ENCODE assay signal across 27 cellular contexts in the genomic region with DNA sequence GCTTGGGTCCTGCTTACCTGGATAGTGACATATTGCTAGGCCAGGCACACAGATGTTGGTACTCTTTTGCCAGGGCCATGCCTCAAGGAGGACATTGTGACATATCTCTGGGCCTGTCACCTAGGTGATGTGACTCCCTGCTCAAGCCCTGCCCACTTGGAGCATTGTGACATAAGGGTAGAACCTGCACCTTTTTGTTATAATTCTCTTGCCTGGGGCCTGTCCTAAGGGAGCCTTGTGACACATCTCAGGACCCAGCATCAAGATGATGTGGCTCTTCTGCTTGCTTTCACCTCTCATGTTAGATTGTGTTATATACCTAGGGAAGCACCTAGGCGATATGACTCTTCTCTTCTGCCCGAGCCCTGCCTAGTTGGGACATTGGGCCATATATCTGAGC.
"Had no signal": no experiment of that assay in that cellular context is flagged by ENCODE, and none has a peak within 500 bp of the region (broad histone marks: within the 10 kb centered on the region; RNA-seq: fewer than 3 reads in every experiment).

No MANE protein-coding gene starts in this region.

- H3K4me3 ChIP-seq: stomach, suprapubic skin, testis, thoracic aorta, thyroid gland, tibial artery, tibial nerve, transverse colon, upper lobe of left lung, upper lobe of right lung, uterus, vagina had no signal

- H3K36me3 ChIP-seq: stomach, suprapubic skin, thoracic aorta, thyroid gland, tibial artery, tibial nerve, transverse colon, upper lobe of left lung, upper lobe of right lung, uterus, vagina had no signal

- H3K36me3 Mint-ChIP-seq: stimulated activated effector memory CD8-positive, alpha-beta T cell treated with anti-CD3 and anti-CD28 coated beads, Interleukin-12 subunit alpha, Interleukin-12 subunit beta, amount 100 ng/mL, for 72 hours; type B pancreatic cell had no signal

- H3K4me1 ChIP-seq: stomach, suprapubic skin, testis, thyroid gland, tibial artery, tibial nerve, transverse colon, upper lobe of left lung, upper lobe of right lung, uterus, vagina had no signal

- H3K27ac ChIP-seq: stomach, suprapubic skin, testis, thoracic aorta, thyroid gland, tibial artery, tibial nerve, transverse colon, upper lobe of left lung, upper lobe of right lung, uterus, vagina had no signal

- H3K9me3 ChIP-seq: testis, thyroid gland, transverse colon, uterus had no signal

- H3K4me1 Mint-ChIP-seq: stimulated activated effector memory CD8-positive, alpha-beta T cell treated with anti-CD3 and anti-CD28 coated beads, Interleukin-12 subunit alpha, Interleukin-12 subunit beta, amount 100 ng/mL, for 72 hours; stimulated activated memory B cell treated with anti-CD40 and anti-IgM and Interleukin-4, amounts not matched to agents 10 μg/mL and 1 μg/mL and 100 μg/mL, for 72 hours; stimulated activated naive B cell treated with anti-CD40 and anti-IgM and Interleukin-4, amounts not matched to agents 10 μg/mL and 1 μg/mL and 100 μg/mL, for 72 hours; stimulated activated naive CD8-positive, alpha-beta T cell treated with anti-CD3 and anti-CD28 coated beads, Interleukin-15, amount 100 ng/mL, for 72 hours had no signal

- H3K27me3 Mint-ChIP-seq: stimulated activated memory B cell treated with anti-CD40 and anti-IgM and Interleukin-4, amounts not matched to agents 10 μg/mL and 1 μg/mL and 100 μg/mL, for 72 hours; stimulated activated naive B cell treated with anti-CD40 and anti-IgM and Interleukin-4, amounts not matched to agents 10 μg/mL and 1 μg/mL and 100 μg/mL, for 72 hours; stimulated activated naive CD8-positive, alpha-beta T cell treated with anti-CD3 and anti-CD28 coated beads, Interleukin-15, amount 100 ng/mL, for 72 hours; stimulated activated naive CD8-positive, alpha-beta T cell treated with anti-CD3 and anti-CD28 coated beads, Interleukin-15, Interleukin-2, amounts not matched to agents 100 ng/mL and 50 ng/mL, for 24 hours; type B pancreatic cell had no signal

- H3K27ac Mint-ChIP-seq: stimulated activated effector memory CD8-positive, alpha-beta T cell treated with anti-CD3 and anti-CD28 coated beads, Interleukin-12 subunit alpha, Interleukin-12 subunit beta, amount 100 ng/mL, for 72 hours; stimulated activated memory B cell treated with anti-CD40 and anti-IgM and Interleukin-4, amounts not matched to agents 10 μg/mL and 1 μg/mL and 100 μg/mL, for 72 hours; stimulated activated naive B cell treated with anti-CD40 and anti-IgM and Interleukin-4, amounts not matched to agents 10 μg/mL and 1 μg/mL and 100 μg/mL, for 72 hours; stimulated activated naive CD8-positive, alpha-beta T cell treated with anti-CD3 and anti-CD28 coated beads, Interleukin-15, amount 100 ng/mL, for 72 hours; stimulated activated naive CD8-positive, alpha-beta T cell treated with anti-CD3 and anti-CD28 coated beads, Interleukin-15, Interleukin-2, amounts not matched to agents 100 ng/mL and 50 ng/mL, for 24 hours; type B pancreatic cell had no signal

- H3K27me3 ChIP-seq: stomach, suprapubic skin, testis, thyroid gland, tibial artery, tibial nerve, transverse colon, upper lobe of left lung, upper lobe of right lung, uterus, vagina had no signal

- DNase-seq: stimulated activated CD4-positive, alpha-beta T cell treated with anti-CD3 and anti-CD28 coated beads, Interleukin-2, amount 100 ng/mL, for 48 hours; stimulated activated CD4-positive, alpha-beta T cell treated with anti-CD3 and anti-CD28 coated beads, Interleukin-4, amount 100 ng/mL, for 1 hour; stimulated activated CD4-positive, alpha-beta T cell treated with anti-CD3 and anti-CD28 coated beads, Interleukin-4, amount 100 ng/mL, for 24 hours; stimulated activated CD4-positive, alpha-beta T cell treated with anti-CD3 and anti-CD28 coated beads, Interleukin-4, amount 100 ng/mL, for 4 hours; stimulated activated CD8-positive, alpha-beta memory T cell treated with anti-CD3 and anti-CD28 coated beads, Interleukin-4, amount 100 ng/mL, for 48 hours; stimulated activated naive B cell treated with anti-CD40 and anti-IgM and Interleukin-4, amounts not matched to agents 10 μg/mL and 1 μg/mL and 100 μg/mL, for 72 hours; stimulated activated naive CD4-positive, alpha-beta T cell; stimulated activated naive CD4-positive, alpha-beta T cell treated with Interleukin-2 at 50 U/mL for 16 hours; stimulated activated naive CD8-positive, alpha-beta T cell treated with anti-CD3 and anti-CD28 coated beads, Interleukin-15, amount 100 ng/mL, for 72 hours; stimulated activated naive CD8-positive, alpha-beta T cell treated with anti-CD3 and anti-CD28 coated beads, Interleukin-15, Interleukin-2, amounts not matched to agents 100 U/mL and 50 U/mL, for 24 hours; stomach; substantia nigra; testis; thyroid gland; tibial artery; transverse colon; upper lobe of left lung; upper lobe of right lung; uterus had no signal

- H3K4me3 Mint-ChIP-seq: stimulated activated effector memory CD8-positive, alpha-beta T cell treated with anti-CD3 and anti-CD28 coated beads, Interleukin-12 subunit alpha, Interleukin-12 subunit beta, amount 100 ng/mL, for 72 hours; stimulated activated memory B cell treated with anti-CD40 and anti-IgM and Interleukin-4, amounts not matched to agents 10 μg/mL and 1 μg/mL and 100 μg/mL, for 72 hours; stimulated activated naive B cell treated with anti-CD40 and anti-IgM and Interleukin-4, amounts not matched to agents 10 μg/mL and 1 μg/mL and 100 μg/mL, for 72 hours; stimulated activated naive CD8-positive, alpha-beta T cell treated with anti-CD3 and anti-CD28 coated beads, Interleukin-15, amount 100 ng/mL, for 72 hours; stimulated activated naive CD8-positive, alpha-beta T cell treated with anti-CD3 and anti-CD28 coated beads, Interleukin-15, Interleukin-2, amounts not matched to agents 100 ng/mL and 50 ng/mL, for 24 hours; type B pancreatic cell had no signal

- ATAC-seq: stimulated activated effector memory CD8-positive, alpha-beta T cell treated with anti-CD3 and anti-CD28 coated beads, Interleukin-12 subunit alpha, Interleukin-12 subunit beta, amount 100 ng/mL, for 72 hours; stimulated activated memory B cell treated with anti-CD40 and anti-IgM and Interleukin-4, amounts not matched to agents 10 μg/mL and 1 μg/mL and 100 μg/mL, for 72 hours; stimulated activated naive B cell treated with anti-CD40 and anti-IgM and Interleukin-4, amounts not matched to agents 10 μg/mL and 1 μg/mL and 100 μg/mL, for 72 hours; stimulated activated naive CD8-positive, alpha-beta T cell treated with anti-CD3 and anti-CD28 coated beads, Interleukin-15, amount 100 ng/mL, for 72 hours; stimulated activated naive CD8-positive, alpha-beta T cell treated with anti-CD3 and anti-CD28 coated beads, Interleukin-15, Interleukin-2, amounts not matched to agents 100 U/mL and 50 U/mL, for 24 hours; upper lobe of right lung had no signal
